ENCODE assay signal across 18 cellular contexts in genomic region chr4:7766086-7766485, GRCh38.
"Had no signal": no experiment of that assay in that cellular context is flagged by ENCODE, and none has a peak within 500 bp of the region (broad histone marks: within the 10 kb centered on the region; RNA-seq: fewer than 3 reads in every experiment).

No MANE protein-coding gene starts in this region.

- H3K36me3 Mint-ChIP-seq: activated naive CD8-positive, alpha-beta T cell treated with anti-CD3 and anti-CD28 coated beads for 36 hours; naive B cell had no signal

- H3K27ac ChIP-seq: breast epithelium, coronary artery had no signal

- H3K27me3 Mint-ChIP-seq: central memory CD8-positive, alpha-beta T cell; progenitor cell of endocrine pancreas had no signal

- H3K27ac Mint-ChIP-seq: activated naive CD8-positive, alpha-beta T cell treated with anti-CD3 and anti-CD28 coated beads for 36 hours; naive B cell; progenitor cell of endocrine pancreas had no signal

- H3K4me1 ChIP-seq: breast epithelium had no signal

- H3K9me3 ChIP-seq: breast epithelium had no signal

- H3K36me3 ChIP-seq: breast epithelium had no signal

- ATAC-seq: left colon; SK-N-SH treated with all-trans-retinoic acid at 6 μM for 48 hours; stimulated activated naive CD8-positive, alpha-beta T cell treated with anti-CD3 and anti-CD28 coated beads, Interleukin-15, Interleukin-2, amounts not matched to agents 100 U/mL and 50 U/mL, for 24 hours had no signal

- DNase-seq: activated CD4-positive, alpha-beta T cell treated with anti-CD3 and anti-CD28 coated beads for 1 hour; activated naive CD4-positive, alpha-beta T cell treated with Interleukin-2 at 50 U/mL for 16 hours; activated naive CD8-positive, alpha-beta T cell treated with anti-CD3 and anti-CD28 coated beads for 36 hours; activated T-cell treated with anti-CD3 and anti-CD28 coated beads, Interleukin-2, amount 50 U/mL, for 48 hours; erythroblast; head of caudate nucleus; islet precursor cell; left colon; naive B cell; stimulated activated CD4-positive, alpha-beta T cell treated with anti-CD3 and anti-CD28 coated beads, Interleukin-12 subunit alpha, Interleukin-12 subunit beta, amount 100 ng/mL, for 4 hours; stimulated activated CD4-positive, alpha-beta T cell treated with anti-CD3 and anti-CD28 coated beads, Interleukin-4, amount 100 ng/mL, for 4 hours; stimulated activated naive CD8-positive, alpha-beta T cell treated with anti-CD3 and anti-CD28 coated beads, Interleukin-15, Interleukin-2, amounts not matched to agents 100 U/mL and 50 U/mL, for 24 hours had no signal

- H3K4me3 ChIP-seq: breast epithelium, coronary artery, lung had no signal

- H3K27me3 ChIP-seq: breast epithelium had no signal

- H3K9me3 Mint-ChIP-seq: activated naive CD8-positive, alpha-beta T cell treated with anti-CD3 and anti-CD28 coated beads for 36 hours; central memory CD8-positive, alpha-beta T cell; naive B cell had no signal

- H3K4me3 Mint-ChIP-seq: activated naive CD8-positive, alpha-beta T cell treated with anti-CD3 and anti-CD28 coated beads for 36 hours; central memory CD8-positive, alpha-beta T cell; naive B cell had no signal
